In genomic region chr13:100589178-100589725, GRCh38 we compare ENCODE assay signal across 8 cellular contexts. TPM values are rescaled to one million over a fixed set of nuclear protein-coding genes. Genes with fewer than 3 reads are reported as not detected.
A peak's percentile ranks its signal among the peaks of the same experiment; 100 is the strongest.
DNase-seq lines count a peak whose midpoint lies in the region; ATAC-seq, FAIRE-seq and TF ChIP-seq lines count a peak whose summit lies in the region.

No MANE protein-coding gene starts in this region.

- no peaks in the 10 kb centered on the region for H4K20me1 ChIP-seq in HepG2 (ENCODE audit: insufficient read depth, low read length)

- peaks cover 1% of the 10 kb centered on the region for H3K9me3 Mint-ChIP-seq in activated naive CD4-positive, alpha-beta T cell treated with anti-CD3 and anti-CD28 coated beads, Interleukin-2, amount 10 ng/mL, durations not matched to agents 7 days and 5 days
- peaks cover 5% of the 10 kb centered on the region; the same call in 1 of the 2 replicates for H3K9me3 Mint-ChIP-seq in WTC11

- H3K36me3 Mint-ChIP-seq in activated naive CD4-positive, alpha-beta T cell treated with anti-CD3 and anti-CD28 coated beads, Interleukin-2, amount 10 ng/mL, durations not matched to agents 7 days and 5 days: peaks cover 19% of the 10 kb centered on the region
- no peaks in the 10 kb centered on the region for H3K36me3 Mint-ChIP-seq in WTC11

- in situ Hi-C loops in HepG2 (cut with HindIII; ENCODE audit: extremely low pct_ligation_motif_present, low pct_unique_long_range_greater_than_20kb): loop anchor here (25.0 kb wide), 1 partner anchor 523 kb away; no protein-coding TSS in a partner anchor

- H3K9ac ChIP-seq in HepG2 (ENCODE audit: insufficient read depth, low read depth, low read length): no peak overlapping the region

- FAIRE-seq in HepG2 (lab: Jason Lieb, UNC): no peak

- no peak for ATAC-seq in WTC11
- no peak for ATAC-seq in HepG2
- no peak for ATAC-seq in upper lobe of right lung
- no peak for ATAC-seq in GM19351 (IDR thresholded peaks at IDR 0.05; ENCODE audit: unreplicated experiment)
- no peak for ATAC-seq in GM18907 (IDR thresholded peaks at IDR 0.05; ENCODE audit: unreplicated experiment)

- no TSS peak for BruUV-seq in HepG2 (replicated peaks; lab: Mats Ljungman, UMichigan)

- intact Hi-C loops in HepG2 (cut with micrococcal nuclease; ENCODE audit: unreplicated experiment) (no loop called here), upper lobe of right lung (cut with DNase I) (no loop called here), posterior cingulate gyrus (cut with DNase I) (no loop called here)

- peak overlapping the region; percentile 96 for H3K27ac Mint-ChIP-seq in activated naive CD4-positive, alpha-beta T cell treated with anti-CD3 and anti-CD28 coated beads, Interleukin-2, amount 10 ng/mL, durations not matched to agents 7 days and 5 days
- no peak overlapping the region for H3K27ac Mint-ChIP-seq in WTC11

- peaks cover 23% of the 10 kb centered on the region for H3K4me1 ChIP-seq in HepG2 (ENCODE audit: insufficient read depth, low read length)
- H3K4me1 ChIP-seq in upper lobe of right lung: peaks cover 6% of the 10 kb centered on the region

- no peaks in the 10 kb centered on the region for H3K36me3 ChIP-seq in HepG2 (replicated peaks in 1 of 2; ENCODE audit: control insufficient read depth in 1 of 2, insufficient read depth in 2 of 2, low read length in 2 of 2)
- no peaks in the 10 kb centered on the region for H3K36me3 ChIP-seq in upper lobe of right lung

- H3K27me3 Mint-ChIP-seq in activated naive CD4-positive, alpha-beta T cell treated with anti-CD3 and anti-CD28 coated beads, Interleukin-2, amount 10 ng/mL, durations not matched to agents 7 days and 5 days: peaks cover 6% of the 10 kb centered on the region
- peaks cover 13% of the 10 kb centered on the region for H3K27me3 Mint-ChIP-seq in WTC11 (ENCODE audit: low read depth)

- peak overlapping the region; percentile 74 for H3K4me3 Mint-ChIP-seq in activated naive CD4-positive, alpha-beta T cell treated with anti-CD3 and anti-CD28 coated beads, Interleukin-2, amount 10 ng/mL, durations not matched to agents 7 days and 5 days
- peak overlapping the region; percentile 63 for H3K4me3 Mint-ChIP-seq in WTC11

- CTCF ChIA-PET in activated naive CD4-positive, alpha-beta T cell treated with anti-CD3 and anti-CD28 coated beads, Interleukin-2, amount 10 ng/mL, durations not matched to agents 7 days and 5 days (lab: Charles Lee): interaction anchor here (0.6 to 8.8 kb wide), 5 partner anchors 10 to 602 kb away, joined by 3 to 74 read pairs (median 5); no protein-coding TSS in a partner anchor
- CTCF ChIA-PET in WTC11 (lab: Charles Lee) (interaction anchor here (0.5 to 1.1 kb wide), 3 partner anchors 16 to 257 kb away, joined by 3 to 7 read pairs (median 4); no protein-coding TSS in a partner anchor), HepG2 (lab: Yijun Ruan, JAX; ENCODE audit: low intra/inter-chr PET ratio, low total read pairs) (interaction anchor here (1.1 to 1.5 kb wide), 2 partner anchors 16 to 74 kb away, joined by 5 to 7 read pairs; no protein-coding TSS in a partner anchor)

- H3K9me3 ChIP-seq in HepG2 (ENCODE audit: low read length) (no peaks in the 10 kb centered on the region), upper lobe of right lung (no peaks in the 10 kb centered on the region)

- H3K79me2 ChIP-seq in HepG2 (ENCODE audit: insufficient read depth, low read length): no peaks in the 10 kb centered on the region

- TF ChIP-seq RAD21 in HepG2 (CRISPR knock-in tag; IDR thresholded peaks at IDR 0.05): no peak

- POLR2A ChIA-PET in WTC11 (lab: Charles Lee): no interaction called here
- POLR2A ChIA-PET in HepG2 (lab: Yijun Ruan, JAX): no interaction called here

- TF ChIP-seq EP300 in HepG2 (IDR thresholded peaks at IDR 0.05; ENCODE audit: low read depth in 2 of 2, low read length in 2 of 2): no peak
- no peak for TF ChIP-seq EP300 in HepG2 (CRISPR knock-in tag; IDR thresholded peaks at IDR 0.05; ENCODE audit: borderline replicate concordance)

- H3K27ac ChIP-seq in HepG2 (ENCODE audit: extremely low read length, insufficient read depth, low read length) (no peak overlapping the region), upper lobe of right lung (no peak overlapping the region)

- peaks cover 55% of the 10 kb centered on the region for H3K4me1 Mint-ChIP-seq in activated naive CD4-positive, alpha-beta T cell treated with anti-CD3 and anti-CD28 coated beads, Interleukin-2, amount 10 ng/mL, durations not matched to agents 7 days and 5 days
- peaks cover 7% of the 10 kb centered on the region; the same call in 1 of the 2 replicates for H3K4me1 Mint-ChIP-seq in WTC11

- WGBS in HepG2 (ENCODE audit: low lambda C conversion rate): 66% methylated on average over 6 of the region's 6 CpGs

- no peak overlapping the region for H2AFZ ChIP-seq in HepG2 (ENCODE audit: low read length)

- H3K27me3 ChIP-seq in HepG2 (ENCODE audit: control insufficient read depth in 1 of 2, insufficient read depth in 2 of 2, low read length in 2 of 2) (no peaks in the 10 kb centered on the region; a peak in 1 of 5 replicates), upper lobe of right lung (no peaks in the 10 kb centered on the region)

- DNase-seq in activated naive CD4-positive, alpha-beta T cell treated with anti-CD3 and anti-CD28 coated beads, Interleukin-2, amount 10 ng/mL, durations not matched to agents 7 days and 5 days: no peak
- DNase-seq in activated naive CD4-positive, alpha-beta T cell treated with anti-CD3 and anti-CD28 coated beads, Interleukin-2, amount 50 U/mL, for 16 hours: no peak
- DNase-seq in WTC11 (ENCODE audit: low spot score) (no peak), HepG2 (ENCODE audit: low spot score) (no peak), upper lobe of right lung (no peak), posterior cingulate gyrus (no peak)

- TF ChIP-seq CTCF in WTC11 (IDR thresholded peaks at IDR 0.05) (no peak), HepG2 (CRISPR knock-in tag; IDR thresholded peaks at IDR 0.05) (no peak), upper lobe of right lung (IDR thresholded peaks at IDR 0.05) (no peak)

- H3K4me3 ChIP-seq in HepG2 (replicated peaks in 1 of 3; ENCODE audit: insufficient read depth in 1 of 3, low read depth in 2 of 3, low read length in 3 of 3) (no peak overlapping the region), upper lobe of right lung (peak overlapping the region; percentile 69)

- no peak for TF ChIP-seq POLR2A in HepG2 (IDR thresholded peaks at IDR 0.05; ENCODE audit: insufficient read depth in 1 of 2, low read depth in 2 of 2, low read length in 2 of 2)

- 0 out of 2 replicates have a peak overlapping the region, but pooled peaks have one; percentile 5 for H3K4me2 ChIP-seq in HepG2 (ENCODE audit: low read depth, low read length)

TF ChIP-seq in WTC11, 78 proteins besides CTCF, POLR2A, EP300 and RAD21:
- TF ChIP-seq TEAD4 (CRISPR knock-in tag; IDR thresholded peaks at IDR 0.05): no peak
- no peak for TF ChIP-seq ZNF416 (CRISPR knock-in tag; IDR thresholded peaks at IDR 0.05)

TF ChIP-seq in HepG2, 621 proteins besides CTCF, POLR2A, EP300 and RAD21 (continues in another document):
- no peak for TF ChIP-seq ZNF292 (CRISPR knock-in tag; IDR thresholded peaks at IDR 0.05; ENCODE audit: borderline replicate concordance, low read depth)
- TF ChIP-seq ATF7 (IDR thresholded peaks at IDR 0.05): peak; percentile 51; the same call in 1 of the 2 replicates
- no peak for TF ChIP-seq ATF7 (CRISPR knock-in tag; IDR thresholded peaks at IDR 0.05)
- TF ChIP-seq HMGXB4 (CRISPR knock-in tag; IDR thresholded peaks at IDR 0.05; ENCODE audit: borderline replicate concordance in 1 of 2, low read depth in 1 of 2): no peak

RNA-seq across cellular contexts. Expression of gene GGACT, which starts 0.7 kb away (rescaled TPM):
- total RNA-seq in WTC11 (2021): 2.4 to 3.8 TPM (median 2.5 TPM) in 3 replicates
- 1.6 and 1.9 TPM in 2 replicates for total RNA-seq in HepG2 (2016; rRNA removed; fragmentation: Illumina TruSeq; extraction: Trizol)
- total RNA-seq in HepG2 (2016; cell fraction: cytosol; rRNA removed; fragmentation: Illumina TruSeq; extraction: Trizol; ENCODE audit: low read depth): 0.88 and 1.9 TPM in 2 replicates
- 1.3 and 1.8 TPM in 2 replicates for total RNA-seq in HepG2 (2016; cell fraction: insoluble cytoplasmic fraction; rRNA removed; fragmentation: Illumina TruSeq; extraction: Trizol)
- 2.3 and 2.4 TPM in 2 replicates for total RNA-seq in HepG2 (2016; cell fraction: membrane; rRNA removed; fragmentation: Illumina TruSeq; extraction: Trizol)
- total RNA-seq in HepG2 (2016; cell fraction: nucleus; rRNA removed; fragmentation: Illumina TruSeq; extraction: Trizol): 0.56 and 0.93 TPM in 2 replicates
- 1.7 and 2.3 TPM in 2 replicates for polyA plus RNA-seq in HepG2 (2011; rRNA removed)
- 1.2 and 1.3 TPM in 2 replicates for polyA plus RNA-seq in HepG2 (2011; cell fraction: cytosol; rRNA removed)
- 0.69 and 0.97 TPM in 2 replicates for polyA plus RNA-seq in HepG2 (2011; cell fraction: nucleus; rRNA removed)
- 2.7 and 6.4 TPM in 2 replicates for polyA plus RNA-seq in HepG2 (2012)
- 1.9 and 2.4 TPM in 2 replicates for polyA plus RNA-seq in HepG2 (2016; cell fraction: cytosol; fragmentation: Illumina TruSeq; extraction: Trizol; ENCODE audit: low read depth)
- 1.7 and 2.2 TPM in 2 replicates for polyA plus RNA-seq in HepG2 (2016; cell fraction: insoluble cytoplasmic fraction; fragmentation: Illumina TruSeq; extraction: Trizol; ENCODE audit: low read depth)
- polyA plus RNA-seq in HepG2 (2016; cell fraction: membrane; fragmentation: Illumina TruSeq; extraction: Trizol; ENCODE audit: low read depth): 2.2 and 3.9 TPM in 2 replicates
- 0.39 and 0.98 TPM in 2 replicates for polyA plus RNA-seq in HepG2 (2016; cell fraction: nucleus; fragmentation: Illumina TruSeq; extraction: Trizol; ENCODE audit: insufficient read depth, low read depth)
- polyA minus RNA-seq in HepG2 (2011; rRNA and poly(A)+ RNA removed; ENCODE audit: low replicate concordance): 0.33 and 0.34 TPM in 2 replicates
- 0.18 and 0.40 TPM in 2 replicates for polyA minus RNA-seq in HepG2 (2011; cell fraction: cytosol; rRNA and poly(A)+ RNA removed)
- polyA minus RNA-seq in HepG2 (2011; cell fraction: nucleus; rRNA and poly(A)+ RNA removed): 1.8 and 2.5 TPM in 2 replicates
- 4.7 TPM for total RNA-seq in upper lobe of right lung
